8 cellular contexts compared by ENCODE assay signal in the genomic region with DNA sequence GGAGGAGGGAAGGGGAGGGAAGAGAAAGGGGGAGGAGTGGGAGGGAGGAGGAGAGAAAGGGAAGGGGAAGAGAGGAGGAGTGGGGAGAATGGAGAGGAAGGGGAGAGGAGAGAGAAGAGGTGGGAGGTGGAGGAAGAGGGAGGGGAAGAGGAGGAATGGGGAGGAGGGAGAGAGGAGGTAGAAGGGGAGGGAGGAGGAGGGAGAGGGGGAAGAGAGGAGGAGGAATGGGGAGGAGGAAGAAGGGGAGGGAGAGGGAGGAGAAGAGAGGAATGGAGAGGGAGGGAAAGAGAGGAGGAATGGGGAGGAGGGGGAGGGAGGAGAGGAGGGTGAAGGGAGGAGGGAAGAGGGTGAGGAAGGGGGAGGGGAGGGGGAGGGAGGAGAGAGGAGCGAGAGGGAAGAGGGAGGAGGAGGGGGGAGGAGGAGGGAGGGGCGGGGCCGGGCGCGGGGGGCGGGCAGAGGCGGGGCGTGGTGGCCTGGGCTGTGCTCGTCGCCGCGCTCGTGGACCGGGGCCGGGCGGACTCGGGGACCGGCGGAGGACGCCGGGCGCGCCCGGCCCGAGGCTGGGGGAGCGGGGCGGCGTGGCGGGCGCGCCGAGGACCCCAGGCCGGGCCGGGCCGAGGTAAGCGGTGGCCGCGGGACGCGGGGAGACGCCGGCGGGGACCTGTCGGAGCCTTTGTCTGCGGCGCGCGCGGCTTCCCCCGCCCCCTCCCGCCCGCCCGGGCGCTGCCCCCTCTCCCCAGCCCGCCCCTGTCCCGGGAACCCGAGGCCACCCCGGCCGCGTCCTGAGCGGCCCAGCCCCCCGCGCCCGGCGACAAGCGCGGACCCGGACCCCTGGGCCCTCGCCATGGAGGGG. TPM values are rescaled to one million over a fixed set of nuclear protein-coding genes. Genes with fewer than 3 reads are reported as not detected.
DNase-seq lines count a peak whose midpoint lies in the region; ATAC-seq, FAIRE-seq and TF ChIP-seq lines count a peak whose summit lies in the region.

A gene with protein sequence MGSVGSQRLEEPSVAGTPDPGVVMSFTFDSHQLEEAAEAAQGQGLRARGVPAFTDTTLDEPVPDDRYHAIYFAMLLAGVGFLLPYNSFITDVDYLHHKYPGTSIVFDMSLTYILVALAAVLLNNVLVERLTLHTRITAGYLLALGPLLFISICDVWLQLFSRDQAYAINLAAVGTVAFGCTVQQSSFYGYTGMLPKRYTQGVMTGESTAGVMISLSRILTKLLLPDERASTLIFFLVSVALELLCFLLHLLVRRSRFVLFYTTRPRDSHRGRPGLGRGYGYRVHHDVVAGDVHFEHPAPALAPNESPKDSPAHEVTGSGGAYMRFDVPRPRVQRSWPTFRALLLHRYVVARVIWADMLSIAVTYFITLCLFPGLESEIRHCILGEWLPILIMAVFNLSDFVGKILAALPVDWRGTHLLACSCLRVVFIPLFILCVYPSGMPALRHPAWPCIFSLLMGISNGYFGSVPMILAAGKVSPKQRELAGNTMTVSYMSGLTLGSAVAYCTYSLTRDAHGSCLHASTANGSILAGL (plus strand): TSS at position 480 of the 853 bp plus-strand sequence. CDS start 4,874 bp downstream, outside the sequence.

- no peaks in the 10 kb centered on the region for H3K9me3 ChIP-seq in CD4-positive, alpha-beta T cell (ENCODE audit: control insufficient read depth, low read length)
- no peaks in the 10 kb centered on the region for H3K9me3 ChIP-seq in small intestine (ENCODE audit: control insufficient read depth, low read depth)

- no peak for DNase-seq in CD4-positive, alpha-beta T cell
- DNase-seq in activated naive CD8-positive, alpha-beta T cell treated with anti-CD3 and anti-CD28 coated beads, Interleukin-2, amount 50 U/mL, for 24 hours = peak; percentile 30
- DNase-seq in hypothalamus (lab: John Stamatoyannopoulos, UW) (peak in 35 of 51 donors; percentile 7 to 74 (median 33)), small intestine (peak; percentile 47), cerebellar nuclear complex (lab: John Stamatoyannopoulos, UW) (no peak), endothelial cell (ENCODE audit: low spot score) (no peak)

- peak; percentile 55 for ATAC-seq in CD4-positive, alpha-beta T cell (ENCODE audit: poor library complexity)
- ATAC-seq in HG02885 (IDR thresholded peaks at IDR 0.05; ENCODE audit: poor library complexity, unreplicated experiment) = peak; percentile 72
- peak; percentile 55 for ATAC-seq in activated naive CD8-positive, alpha-beta T cell treated with anti-CD3 and anti-CD28 coated beads, Interleukin-2, amount 50 U/mL, for 24 hours
- ATAC-seq in GM21619 (IDR thresholded peaks at IDR 0.05; ENCODE audit: unreplicated experiment) = no peak

- H3K9me3 Mint-ChIP-seq in CD4-positive, alpha-beta T cell = no peaks in the 10 kb centered on the region
- H3K9me3 Mint-ChIP-seq in activated naive CD8-positive, alpha-beta T cell treated with anti-CD3 and anti-CD28 coated beads, Interleukin-2, amount 50 U/mL, for 24 hours = no peaks in the 10 kb centered on the region
- no peaks in the 10 kb centered on the region for H3K9me3 Mint-ChIP-seq in endothelial cell (ENCODE audit: unreplicated experiment)

- H3K4me1 Mint-ChIP-seq in CD4-positive, alpha-beta T cell (ENCODE audit: low read depth) = no peaks in the 10 kb centered on the region
- H3K4me1 Mint-ChIP-seq in activated naive CD8-positive, alpha-beta T cell treated with anti-CD3 and anti-CD28 coated beads, Interleukin-2, amount 50 U/mL, for 24 hours = no peaks in the 10 kb centered on the region
- no peaks in the 10 kb centered on the region for H3K4me1 Mint-ChIP-seq in endothelial cell (ENCODE audit: unreplicated experiment)

- peak within 1 kb of the TSS in 1 of 2 donors; percentile 33 for H3K4me3 ChIP-seq in small intestine (ENCODE audit: low read depth in 1 of 2, low read length in 2 of 2)

- H3K27me3 Mint-ChIP-seq in CD4-positive, alpha-beta T cell = peaks cover 32% of the 10 kb centered on the region
- peaks cover 20% of the 10 kb centered on the region for H3K27me3 Mint-ChIP-seq in activated naive CD8-positive, alpha-beta T cell treated with anti-CD3 and anti-CD28 coated beads, Interleukin-2, amount 50 U/mL, for 24 hours
- peaks cover 8% of the 10 kb centered on the region for H3K27me3 Mint-ChIP-seq in endothelial cell (ENCODE audit: unreplicated experiment)

- no peak for FAIRE-seq in small intestine (lab: Jason Lieb, UNC)

- POLR2A ChIA-PET in CD4-positive, alpha-beta T cell (lab: Charles Lee) = no interaction called here

- no peaks in the 10 kb centered on the region for H3K36me3 Mint-ChIP-seq in CD4-positive, alpha-beta T cell (ENCODE audit: low read depth)
- no peaks in the 10 kb centered on the region for H3K36me3 Mint-ChIP-seq in activated naive CD8-positive, alpha-beta T cell treated with anti-CD3 and anti-CD28 coated beads, Interleukin-2, amount 50 U/mL, for 24 hours (ENCODE audit: low read depth)
- no peaks in the 10 kb centered on the region for H3K36me3 Mint-ChIP-seq in endothelial cell (ENCODE audit: low read depth, unreplicated experiment)

- H3K27ac ChIP-seq in CD4-positive, alpha-beta T cell (ENCODE audit: low read depth, low read length) = no peak within 1 kb of the TSS
- H3K27ac ChIP-seq in small intestine (ENCODE audit: low read depth in 1 of 2, low read length in 1 of 2) = no peak within 1 kb of the TSS

- H3K36me3 ChIP-seq in small intestine (ENCODE audit: control insufficient read depth in 2 of 2, insufficient read depth in 2 of 2, low read length in 2 of 2) = no peaks in the 10 kb centered on the region

- no peaks in the 10 kb centered on the region for H3K4me1 ChIP-seq in small intestine (ENCODE audit: control insufficient read depth in 2 of 2, insufficient read depth in 1 of 2, low read depth in 1 of 2, low read length in 1 of 2)

- no peak within 1 kb of the TSS for H3K4me3 Mint-ChIP-seq in CD4-positive, alpha-beta T cell
- no peak within 1 kb of the TSS for H3K4me3 Mint-ChIP-seq in activated naive CD8-positive, alpha-beta T cell treated with anti-CD3 and anti-CD28 coated beads, Interleukin-2, amount 50 U/mL, for 24 hours
- no peak within 1 kb of the TSS for H3K4me3 Mint-ChIP-seq in endothelial cell (ENCODE audit: unreplicated experiment)

- 0 to 2% (median 0%) methylated on average over 10 to 69 of the region's 69 CpGs for WGBS in small intestine, 3 donors

- no peak within 1 kb of the TSS for H3K27ac Mint-ChIP-seq in CD4-positive, alpha-beta T cell
- H3K27ac Mint-ChIP-seq in activated naive CD8-positive, alpha-beta T cell treated with anti-CD3 and anti-CD28 coated beads, Interleukin-2, amount 50 U/mL, for 24 hours = no peak within 1 kb of the TSS
- no peak within 1 kb of the TSS for H3K27ac Mint-ChIP-seq in endothelial cell (ENCODE audit: unreplicated experiment)

- H3K27me3 ChIP-seq in CD4-positive, alpha-beta T cell (ENCODE audit: control insufficient read depth, insufficient read depth, low read length) = peaks cover 7% of the 10 kb centered on the region
- H3K27me3 ChIP-seq in small intestine (ENCODE audit: control insufficient read depth in 2 of 2, insufficient read depth in 2 of 2, low read length in 2 of 2) = no peaks in the 10 kb centered on the region

- TF ChIP-seq CTCF in CD4-positive, alpha-beta T cell (IDR thresholded peaks at IDR 0.05) = no peak
- no peak for TF ChIP-seq CTCF in endothelial cell (IDR thresholded peaks at IDR 0.05; ENCODE audit: unreplicated experiment)

- CTCF ChIA-PET in CD4-positive, alpha-beta T cell (lab: Charles Lee) = no interaction called here

- intact Hi-C loops in CD4-positive, alpha-beta T cell (cut with DNase I, micrococcal nuclease) = no loop called here

RNA-seq across cellular contexts. Expression of the gene that starts here (rescaled TPM):
- total RNA-seq in CD4-positive, alpha-beta T cell = 1 to 10 TPM in 1 of 2 experiments, under 1 TPM in 1; 0.39 to 1.1 TPM
- polyA plus RNA-seq in small intestine = 1 to 10 TPM; 1.1 to 5.0 (median 1.4) TPM
- total RNA-seq in endothelial cell (ENCODE audit: unreplicated experiment) = 6.4 TPM

Comparison
In these comparisons a context has a peak if more than half of its experiments do, and no peak if none do; other contexts are left out.
1. DNase-seq: peak in activated naive CD8-positive, alpha-beta T cell treated with anti-CD3 and anti-CD28 coated beads, Interleukin-2, amount 50 U/mL, for 24 hours (single experiment), hypothalamus (35 of 51) and small intestine (single experiment); none in CD4-positive, alpha-beta T cell (0 of 10), cerebellar nuclear complex (0 of 2) and endothelial cell (single experiment).